In the genomic region with DNA sequence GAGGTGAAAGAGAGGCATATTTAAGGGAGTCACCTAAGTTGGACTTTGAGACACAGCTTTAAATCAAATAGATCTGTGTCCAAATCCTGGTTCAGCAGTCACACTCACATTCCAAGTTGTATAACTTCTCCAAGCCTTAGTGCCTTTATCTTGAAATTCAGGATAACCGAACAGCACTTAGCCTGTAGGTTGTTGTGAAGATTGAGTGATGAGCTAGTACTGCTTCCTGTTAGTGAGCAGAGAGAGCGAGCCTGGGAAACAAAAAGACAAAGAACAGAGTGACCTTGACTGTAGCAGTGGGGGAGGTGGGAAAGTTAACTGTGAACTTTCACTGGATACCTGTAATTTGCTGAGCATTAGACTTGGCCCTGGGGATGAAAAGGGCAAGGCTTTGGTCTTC, we compare ENCODE assay signal across 13 cellular contexts. TPM values are rescaled to one million over a fixed set of nuclear protein-coding genes. Genes with fewer than 3 reads are reported as not detected.
DNase-seq lines count a peak whose midpoint lies in the region; ATAC-seq and TF ChIP-seq lines count a peak whose summit lies in the region.
"Had no signal": no experiment of that assay in that cellular context is flagged by ENCODE, and none has a peak within 500 bp of the region (broad histone marks: within the 10 kb centered on the region; RNA-seq: fewer than 3 reads in every experiment).

No MANE protein-coding gene starts in this region.

- no peak overlapping the region for H3K4me2 ChIP-seq in mesendoderm (ENCODE audit: low read length)

- no peak overlapping the region for H3K27ac ChIP-seq in CD4-positive, alpha-beta T cell (ENCODE audit: low read depth, low read length)
- H3K27ac ChIP-seq in mesendoderm (ENCODE audit: low read depth, low read length) (no peak overlapping the region), substantia nigra (ENCODE audit: low read depth, low read length, poor library complexity, severe bottlenecking) (no peak overlapping the region)

- CTCF ChIA-PET in CD4-positive, alpha-beta T cell (lab: Charles Lee) = interaction anchor here (2.0 kb wide), 1 partner anchor 47 kb away, joined by 5 read pairs; no protein-coding TSS in a partner anchor

- H3K36me3 Mint-ChIP-seq in CD4-positive, alpha-beta T cell (ENCODE audit: low read depth) = peaks cover 17% of the 10 kb centered on the region
- peaks cover 1% of the 10 kb centered on the region for H3K36me3 Mint-ChIP-seq in IgD-negative memory B cell

- intact Hi-C loops in CD4-positive, alpha-beta T cell (cut with DNase I, micrococcal nuclease) = no loop called here

- H2BK5ac ChIP-seq in mesendoderm (ENCODE audit: low read length) = no peak overlapping the region

- no peaks in the 10 kb centered on the region for H3K27me3 ChIP-seq in CD4-positive, alpha-beta T cell (ENCODE audit: control insufficient read depth, insufficient read depth, low read length)
- no peaks in the 10 kb centered on the region for H3K27me3 ChIP-seq in mesendoderm (ENCODE audit: insufficient read depth, low read length, poor library complexity)

- no CpG with 5 or more reads among the region's 2 CpGs for WGBS in mesendoderm (ENCODE audit: extremely low coverage, insufficient coverage, low lambda C conversion rate)

- no peaks in the 10 kb centered on the region for H3K27me3 Mint-ChIP-seq in CD4-positive, alpha-beta T cell
- no peaks in the 10 kb centered on the region for H3K27me3 Mint-ChIP-seq in IgD-negative memory B cell

- no peak overlapping the region for H4K8ac ChIP-seq in mesendoderm (ENCODE audit: low read depth, low read length)

- peak; percentile 54 for ATAC-seq in CD4-positive, alpha-beta T cell (ENCODE audit: poor library complexity)
- ATAC-seq: esophagus mucosa had no signal

- no peaks in the 10 kb centered on the region for H3K36me3 ChIP-seq in mesendoderm (ENCODE audit: control insufficient read depth, insufficient read depth, low read length)

- H3K9ac ChIP-seq in mesendoderm (ENCODE audit: low read length) = no peak overlapping the region

- peaks cover 21% of the 10 kb centered on the region for H3K79me1 ChIP-seq in mesendoderm (ENCODE audit: low read length)

- H3K23ac ChIP-seq in mesendoderm (ENCODE audit: low read length) = no peak overlapping the region

- H3K4me3 ChIP-seq in mesendoderm (ENCODE audit: low read length) = no peak overlapping the region

- POLR2A ChIA-PET in CD4-positive, alpha-beta T cell (lab: Charles Lee) = interaction anchor here (0.6 to 1.1 kb wide), 3 partner anchors 20 to 65 kb away, joined by 3 read pairs; partner anchors contain the start of gene SQSTM1

- H2AK5ac ChIP-seq in mesendoderm (ENCODE audit: low read length) = no peak overlapping the region

- no peaks in the 10 kb centered on the region for H3K9me3 Mint-ChIP-seq in CD4-positive, alpha-beta T cell
- H3K9me3 Mint-ChIP-seq in IgD-negative memory B cell = no peaks in the 10 kb centered on the region

- TF ChIP-seq CTCF in CD4-positive, alpha-beta T cell (IDR thresholded peaks at IDR 0.05) = no peak

- no peaks in the 10 kb centered on the region for H3K9me3 ChIP-seq in CD4-positive, alpha-beta T cell (ENCODE audit: control insufficient read depth, low read length)

- H3K4ac ChIP-seq in mesendoderm (ENCODE audit: low read depth, low read length) = no peak overlapping the region

- no peak overlapping the region for H3K18ac ChIP-seq in mesendoderm (ENCODE audit: low read length)

- H2BK120ac ChIP-seq in mesendoderm (ENCODE audit: low read depth, low read length) = no peak overlapping the region

- DNase-seq in CD4-positive, alpha-beta T cell = no peak
- DNase-seq in dermis blood vessel endothelial cell (peak; percentile 44), mesendoderm (peak; percentile 77), NCI-H226 (no peak), NCI-H2081 treated with DMSO at 0.1 percent for 48 hours (lab: John Stamatoyannopoulos, UW) (no peak), substantia nigra (lab: John Stamatoyannopoulos, UW) (no peak), hypothalamus (lab: John Stamatoyannopoulos, UW) (no peak)
- DNase-seq: activated CD4-positive, alpha-beta T cell treated with anti-CD3 and anti-CD28 coated beads for 48 hours; anterior cingulate cortex; islet precursor cell had no signal

- peaks cover 59% of the 10 kb centered on the region for H3K79me2 ChIP-seq in mesendoderm (ENCODE audit: control insufficient read depth, insufficient read depth, low read length)

- no peak overlapping the region for H4K5ac ChIP-seq in mesendoderm (ENCODE audit: low read length)

- H3K4me1 ChIP-seq in mesendoderm (ENCODE audit: control insufficient read depth, low read depth, low read length) = peaks cover 1% of the 10 kb centered on the region

- peak overlapping the region; percentile 0 for H3K4me3 Mint-ChIP-seq in CD4-positive, alpha-beta T cell
- H3K4me3 Mint-ChIP-seq in IgD-negative memory B cell = no peak overlapping the region

- H3K4me1 Mint-ChIP-seq in CD4-positive, alpha-beta T cell (ENCODE audit: low read depth) = peaks cover 61% of the 10 kb centered on the region
- H3K4me1 Mint-ChIP-seq in IgD-negative memory B cell = peaks cover 14 to 38% (median 30%) of the 10 kb centered on the region in 3 donors

- no peak overlapping the region for H2BK15ac ChIP-seq in mesendoderm (replicated peaks; ENCODE audit: low read depth)

- H3K56ac ChIP-seq in mesendoderm (ENCODE audit: low read length) = no peak overlapping the region

- peak overlapping the region; percentile 53 for H3K27ac Mint-ChIP-seq in CD4-positive, alpha-beta T cell
- H3K27ac Mint-ChIP-seq in IgD-negative memory B cell = peak overlapping the region; percentile 30 to 77 (median 57)

RNA-seq across cellular contexts. Expression of gene MAML1, which starts 22.4 kb away (rescaled TPM):
- 10 to 100 TPM; 21.8 to 22.2 TPM for total RNA-seq in CD4-positive, alpha-beta T cell
- polyA plus RNA-seq in IgD-negative memory B cell = 4.7 TPM
- 9.2 and 15.6 TPM in 2 replicates for total RNA-seq in dermis blood vessel endothelial cell
- 34.7 TPM for polyA plus RNA-seq in mesendoderm (2013, experiment 1 of 2)
- 36.0 TPM for polyA plus RNA-seq in mesendoderm (2013, experiment 2 of 2)

RNA-seq across cellular contexts. Expression of gene LTC4S, which starts 38.8 kb away (rescaled TPM):
- total RNA-seq in CD4-positive, alpha-beta T cell = 1 to 10 TPM; 3.6 to 4.2 TPM
- 0.80 TPM for polyA plus RNA-seq in IgD-negative memory B cell
- 0.79 and 0.85 TPM in 2 replicates for total RNA-seq in dermis blood vessel endothelial cell
- 0.45 TPM for polyA plus RNA-seq in mesendoderm (2013, experiment 1 of 2)
- polyA plus RNA-seq in mesendoderm (2013, experiment 2 of 2) = 0.42 TPM
- total RNA-seq: M059J had no signal

RNA-seq across cellular contexts. Expression of gene MGAT4B, which starts 51.6 kb away (rescaled TPM):
- 100 to 1,000 TPM; 141 to 145 TPM for total RNA-seq in CD4-positive, alpha-beta T cell
- 12.0 TPM for polyA plus RNA-seq in IgD-negative memory B cell
- total RNA-seq in dermis blood vessel endothelial cell = 229 and 248 TPM in 2 replicates
- 35.2 TPM for polyA plus RNA-seq in mesendoderm (2013, experiment 1 of 2)
- 37.9 TPM for polyA plus RNA-seq in mesendoderm (2013, experiment 2 of 2)

RNA-seq across cellular contexts. Expression of gene CANX, which starts 56.3 kb away (rescaled TPM):
- 100 to 1,000 TPM; 150 to 152 TPM for total RNA-seq in CD4-positive, alpha-beta T cell
- 147 TPM for polyA plus RNA-seq in IgD-negative memory B cell
- total RNA-seq in dermis blood vessel endothelial cell = 796 and 1,147 TPM in 2 replicates
- 382 TPM for polyA plus RNA-seq in mesendoderm (2013, experiment 1 of 2)
- 362 TPM for polyA plus RNA-seq in mesendoderm (2013, experiment 2 of 2)

Comparison
In these comparisons a context has a peak if more than half of its experiments do, and no peak if none do; other contexts are left out.
1. DNase-seq: peak in dermis blood vessel endothelial cell (single experiment) and mesendoderm (single experiment); none in CD4-positive, alpha-beta T cell (0 of 10), NCI-H226 (single experiment), NCI-H2081 treated with DMSO at 0.1 percent for 48 hours (single experiment), substantia nigra (0 of 49) and hypothalamus (0 of 51).